In the genomic region with DNA sequence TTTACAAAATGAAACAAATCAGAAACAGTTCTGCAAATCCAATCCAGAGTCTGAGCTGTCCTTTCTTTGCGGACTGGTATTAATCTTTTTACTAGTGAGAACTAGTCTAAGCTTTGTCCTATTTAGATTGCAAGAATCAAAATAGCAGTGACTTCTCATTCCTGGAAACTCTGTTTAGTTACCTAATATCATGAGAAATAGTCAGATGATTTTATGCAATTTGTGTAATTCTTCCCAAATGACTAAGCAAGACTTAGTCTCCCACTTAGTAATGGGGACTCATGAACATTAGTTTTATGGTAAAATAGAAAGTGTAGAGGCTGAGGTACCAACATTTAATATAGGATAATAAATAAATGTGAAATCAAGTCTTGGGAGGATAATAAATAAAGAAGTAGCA, we compare ENCODE assay signal across 25 cellular contexts.
"Had no signal": no experiment of that assay in that cellular context is flagged by ENCODE, and none has a peak within 500 bp of the region (broad histone marks: within the 10 kb centered on the region; RNA-seq: fewer than 3 reads in every experiment).

No MANE protein-coding gene starts in this region.

- H3K9me3 ChIP-seq: neutrophil, testis had no signal

- DNase-seq: cortex of kidney; effector memory CD8-positive, alpha-beta T cell; heart left ventricle; kidney; mesenchymal stem cell; mucosa of descending colon; naive B cell; right cardiac atrium; sigmoid colon; stimulated activated CD4-positive, alpha-beta T cell treated with anti-CD3 and anti-CD28 coated beads, Interleukin-2, amount 100 ng/mL, for 24 hours; stimulated activated CD4-positive, alpha-beta T cell treated with anti-CD3 and anti-CD28 coated beads, Interleukin-4, amount 100 ng/mL, for 24 hours; stimulated activated naive CD4-positive, alpha-beta T cell treated with Interleukin-2 at 50 U/mL for 16 hours; stomach; substantia nigra; testis; tibial artery had no signal

- H3K9ac ChIP-seq: parathyroid adenoma had no signal

- H3K4me3 ChIP-seq: gastroesophageal sphincter, heart left ventricle, hepatocyte, lung, mucosa of descending colon, sigmoid colon, stomach, testis, tibial artery had no signal

- H3K36me3 ChIP-seq: gastroesophageal sphincter, heart left ventricle, neutrophil, sigmoid colon, stomach, tibial artery had no signal

- ATAC-seq: effector memory CD8-positive, alpha-beta T cell; foreskin keratinocyte; gastroesophageal sphincter; heart left ventricle; left lobe of liver; mucosa of descending colon; natural killer cell treated with Interleukin-12 subunit alpha and Interleukin-12 subunit beta and Interleukin-15 and Interleukin-18, amount 100 ng/mL, for 72 hours; right cardiac atrium; stimulated activated effector memory CD8-positive, alpha-beta T cell treated with anti-CD3 and anti-CD28 coated beads, Interleukin-12 subunit alpha, Interleukin-12 subunit beta, amount 100 ng/mL, for 72 hours had no signal

- H3K27me3 ChIP-seq: foreskin keratinocyte, gastroesophageal sphincter, heart left ventricle, hepatocyte, neutrophil, sigmoid colon, stomach, testis, tibial artery had no signal

- H3K4me1 ChIP-seq: foreskin keratinocyte, gastroesophageal sphincter, heart left ventricle, parathyroid adenoma, sigmoid colon, stomach, testis, tibial artery had no signal
